In the genomic region with DNA sequence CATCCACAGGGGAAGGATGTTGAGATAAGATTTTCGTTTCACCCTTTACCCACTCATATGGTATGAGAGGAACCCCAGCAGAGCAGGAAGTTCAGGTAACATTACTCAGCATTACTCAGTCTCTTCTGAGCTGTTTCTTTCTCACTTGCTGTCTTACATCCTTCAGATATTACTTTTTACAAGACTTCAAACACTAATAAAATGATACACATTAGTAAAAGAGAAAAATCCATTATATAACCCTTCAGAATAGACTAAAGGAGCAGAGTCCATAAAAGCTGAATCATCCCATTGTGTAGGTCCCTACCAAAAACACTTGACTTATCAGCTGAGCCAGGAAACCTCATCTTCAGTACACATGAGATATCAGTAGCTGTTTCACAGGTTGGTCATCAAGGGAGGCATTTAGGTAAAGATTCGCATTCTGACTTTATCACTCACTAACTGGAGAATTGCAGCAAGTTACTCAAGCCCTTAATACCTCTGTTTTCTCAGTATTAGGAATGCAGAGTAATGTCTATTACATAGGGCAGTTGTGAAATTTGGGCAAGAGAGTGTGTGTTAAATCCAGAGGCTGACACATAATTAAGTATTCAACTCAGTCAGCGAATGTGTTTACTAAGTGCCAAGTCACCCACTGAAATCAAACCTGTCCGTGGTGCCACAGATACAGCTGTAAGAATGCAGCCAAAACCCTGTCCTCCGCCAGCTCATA, we compare ENCODE assay signal across 8 cellular contexts.
DNase-seq lines count a peak whose midpoint lies in the region; ATAC-seq and TF ChIP-seq lines count a peak whose summit lies in the region.

No MANE protein-coding gene starts in this region.

- TF ChIP-seq CTCF in choroid plexus epithelial cell (conservative IDR thresholded peaks at IDR 0.05; ENCODE audit: low read depth, low read length), result no peak

- DNase-seq in AML-193 (lab: John Stamatoyannopoulos, UW), result peak; percentile 16 to 24
- peak; percentile 18 for DNase-seq in HuH-7.5 (ENCODE audit: low spot score)
- DNase-seq in choroid plexus epithelial cell (ENCODE audit: low read depth), result peak; percentile 74
- no peak for DNase-seq in activated effector memory CD4-positive, alpha-beta T cell treated with anti-CD3 and anti-CD28 coated beads, Interleukin-2, amount 50 U/mL, for 16 hours
- no peak for DNase-seq in SKM-1 treated with dmso at 0.1 percent for 144 hours (lab: John Stamatoyannopoulos, UW; ENCODE audit: unreplicated experiment)
- no peak for DNase-seq in SHP77 treated with DMSO at 0.1 percent for 48 hours (lab: John Stamatoyannopoulos, UW)

- no peak overlapping the region for H3K4me3 ChIP-seq in choroid plexus epithelial cell (ENCODE audit: low read depth, low read length)

- ATAC-seq in GM19023 (IDR thresholded peaks at IDR 0.05; ENCODE audit: unreplicated experiment) (peak; percentile 56), HG02798 (IDR thresholded peaks at IDR 0.05; ENCODE audit: poor library complexity, unreplicated experiment) (no peak)

Comparison
In these comparisons a context has a peak if more than half of its experiments do, and no peak if none do; other contexts are left out.
1. DNase-seq: peak in AML-193 (2 of 2), HuH-7.5 (single experiment) and choroid plexus epithelial cell (single experiment); none in activated effector memory CD4-positive, alpha-beta T cell treated with anti-CD3 and anti-CD28 coated beads, Interleukin-2, amount 50 U/mL, for 16 hours (single experiment), SKM-1 treated with dmso at 0.1 percent for 144 hours (single experiment) and SHP77 treated with DMSO at 0.1 percent for 48 hours (single experiment).